In the genomic region with DNA sequence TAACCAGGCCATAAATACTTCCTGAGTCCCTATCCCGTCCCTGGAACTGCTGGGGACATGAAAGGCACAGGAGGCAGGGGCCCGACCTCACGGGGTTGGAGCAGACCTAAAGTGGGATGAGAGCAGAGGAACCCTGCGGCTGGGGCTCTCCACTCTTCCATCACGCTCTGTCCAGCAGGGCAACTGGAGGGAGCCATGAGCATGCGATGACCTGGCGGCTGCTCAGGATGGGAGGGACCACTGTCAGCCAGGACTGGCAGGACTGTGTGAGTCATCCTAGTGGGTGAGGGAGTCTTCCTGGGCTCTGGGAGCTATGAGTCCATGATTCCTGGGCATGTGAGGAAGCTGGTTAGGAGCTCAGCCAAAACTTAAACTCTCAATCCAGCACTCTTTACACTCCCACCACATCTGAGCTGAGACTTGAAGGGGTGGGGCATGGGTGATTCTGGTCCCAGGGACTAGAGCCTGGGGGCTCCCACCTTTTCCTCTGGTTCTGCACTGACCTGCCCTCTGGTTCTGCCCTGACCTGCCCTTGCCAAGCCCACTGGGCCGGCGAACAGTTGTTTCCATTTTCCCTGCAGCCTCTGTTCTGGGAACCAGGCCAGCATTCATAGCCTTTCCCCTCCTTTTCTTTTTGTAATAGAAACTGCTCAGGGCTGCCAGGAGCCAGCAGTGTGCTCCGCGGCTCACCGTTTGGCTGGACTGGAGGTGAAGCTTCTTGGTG, we compare ENCODE assay signal across 9 cellular contexts. TPM values are rescaled to one million over a fixed set of nuclear protein-coding genes. Genes with fewer than 3 reads are reported as not detected.
DNase-seq lines count a peak whose midpoint lies in the region; ATAC-seq and TF ChIP-seq lines count a peak whose summit lies in the region.
"Had no signal": no experiment of that assay in that cellular context is flagged by ENCODE, and none has a peak within 500 bp of the region (broad histone marks: within the 10 kb centered on the region; RNA-seq: fewer than 3 reads in every experiment).

No MANE protein-coding gene starts in this region.

- no TSS peak for BruUV-seq in A673 (replicated peaks; lab: Mats Ljungman, UMichigan)

- intact Hi-C loops in A673 (cut with micrococcal nuclease; ENCODE audit: unreplicated experiment), result no loop called here
- intact Hi-C loops in Right ventricle myocardium inferior (cut with DNase I), result loop anchor here (2.0 to 10.0 kb wide), 3 partner anchors 48 to 220 kb away; a partner anchor contains a TSS
- intact Hi-C loops in posterior vena cava (cut with DNase I), result loop anchor here (10.0 kb wide), 1 partner anchor 50 kb away; a partner anchor contains a TSS

- no peak overlapping the region for H3K27ac Mint-ChIP-seq in activated T-helper 17 cell treated with anti-CD3 and anti-CD28 coated beads, Interleukin-2, amount 50 U/mL, for 72 hours
- H3K27ac Mint-ChIP-seq: activated naive CD8-positive, alpha-beta T cell had no signal

- peaks cover 5% of the 10 kb centered on the region for H3K4me1 Mint-ChIP-seq in activated T-helper 17 cell treated with anti-CD3 and anti-CD28 coated beads, Interleukin-2, amount 50 U/mL, for 72 hours

- H3K36me3 ChIP-seq in A673 (ENCODE audit: insufficient read depth, low read length, poor library complexity, severe bottlenecking), result no peaks in the 10 kb centered on the region

- POLR2A ChIA-PET in A673 (lab: Charles Lee; ENCODE audit: low non-redundant PET), result no interaction called here

- DNase-seq in A673 (ENCODE audit: low spot score), result peak; percentile 76
- DNase-seq in HuH-7.5 (ENCODE audit: low spot score), result peak; percentile 52
- peak; percentile 86 for DNase-seq in Right ventricle myocardium inferior (ENCODE audit: missing footprints)
- peak; percentile 93 for DNase-seq in posterior vena cava (ENCODE audit: low spot score)
- DNase-seq in GM19238 (ENCODE audit: insufficient read length, low spot score), result no peak

- H3K4me3 ChIP-seq in A673 (ENCODE audit: low read depth, low read length, poor library complexity, severe bottlenecking), result no peak overlapping the region

- CTCF ChIA-PET in A673 (lab: Charles Lee), result interaction anchor here (0.7 to 1.0 kb wide), 2 partner anchors 21 to 103 kb away, joined by 3 read pairs; no protein-coding TSS in a partner anchor

- no peak overlapping the region for H3K4me3 Mint-ChIP-seq in activated T-helper 17 cell treated with anti-CD3 and anti-CD28 coated beads, Interleukin-2, amount 50 U/mL, for 72 hours
- H3K4me3 Mint-ChIP-seq: activated naive CD8-positive, alpha-beta T cell had no signal

- H3K27me3 Mint-ChIP-seq in activated T-helper 17 cell treated with anti-CD3 and anti-CD28 coated beads, Interleukin-2, amount 50 U/mL, for 72 hours, result no peaks in the 10 kb centered on the region
- H3K27me3 Mint-ChIP-seq: activated naive CD8-positive, alpha-beta T cell had no signal

- no peak for TF ChIP-seq POLR2A in GM18505 (IDR thresholded peaks at IDR 0.05; ENCODE audit: borderline replicate concordance, extremely low read depth, insufficient read depth, insufficient read length)

- TF ChIP-seq CTCF in A673 (conservative IDR thresholded peaks at IDR 0.05; ENCODE audit: low read depth, low read length), result no peak
- TF ChIP-seq CTCF in VCaP (conservative IDR thresholded peaks at IDR 0.05), result no peak

- H3K27me3 ChIP-seq in A673 (replicated peaks; ENCODE audit: insufficient read depth, low read depth, low read length, poor library complexity), result no peaks in the 10 kb centered on the region

- ATAC-seq in Right ventricle myocardium inferior (peak; percentile 91), GM18505 (IDR thresholded peaks at IDR 0.05; ENCODE audit: unreplicated experiment) (no peak)
- no peak for ATAC-seq in activated T-helper 17 cell treated with anti-CD3 and anti-CD28 coated beads, Interleukin-2, amount 50 U/mL, for 72 hours (replicated peaks)

- peak overlapping the region; percentile 13 for H3K27ac ChIP-seq in A673 (ENCODE audit: low read depth, low read length, poor library complexity, severe bottlenecking)
- H3K27ac ChIP-seq in VCaP, result peak overlapping the region; percentile 94

- peaks cover 34% of the 10 kb centered on the region for H3K4me1 ChIP-seq in A673 (ENCODE audit: insufficient read depth, low read length, poor library complexity, severe bottlenecking)

- H3K9me3 ChIP-seq in A673 (ENCODE audit: low read depth, low read length, poor library complexity, severe bottlenecking), result no peaks in the 10 kb centered on the region

- H3K9me3 Mint-ChIP-seq in activated T-helper 17 cell treated with anti-CD3 and anti-CD28 coated beads, Interleukin-2, amount 50 U/mL, for 72 hours, result no peaks in the 10 kb centered on the region

- H3K36me3 Mint-ChIP-seq in activated T-helper 17 cell treated with anti-CD3 and anti-CD28 coated beads, Interleukin-2, amount 50 U/mL, for 72 hours (ENCODE audit: low read depth), result no peaks in the 10 kb centered on the region
- H3K36me3 Mint-ChIP-seq: activated naive CD8-positive, alpha-beta T cell had no signal

RNA-seq across cellular contexts. Expression of a gene that starts 47.1 kb away (rescaled TPM):
- total RNA-seq in A673 (2021), result 64.4 and 76.4 TPM in 2 replicates
- 89.9 TPM for total RNA-seq in Right ventricle myocardium inferior
- 10 to 100 TPM; 81.4 to 89.8 TPM for total RNA-seq in posterior vena cava
- total RNA-seq in activated T-helper 17 cell treated with anti-CD3 and anti-CD28 coated beads, Interleukin-2, amount 50 U/mL, for 72 hours, result 10 to 100 TPM; 18.5 to 23.5 TPM
